ENCODE assay signal across 2 cellular contexts in genomic region chr13:45179428-45179827, GRCh38.
TF ChIP-seq lines count a peak whose summit lies in the region.

No MANE protein-coding gene starts in this region.

TF ChIP-seq in A549, 52 proteins besides CTCF, POLR2A, EP300 and RAD21:
- TF ChIP-seq NR3C1 (IDR thresholded peaks at IDR 0.05) (no peak), PBX3 (IDR thresholded peaks at IDR 0.05) (no peak), HEYL (CRISPR knock-in tag; IDR thresholded peaks at IDR 0.05) (no peak), CHD4 (IDR thresholded peaks at IDR 0.05; ENCODE audit: borderline replicate concordance) (no peak), E2F6 (IDR thresholded peaks at IDR 0.05; ENCODE audit: borderline replicate concordance, low read depth) (no peak), BCL3 (IDR thresholded peaks at IDR 0.05) (no peak), ZFP36 (IDR thresholded peaks at IDR 0.05; ENCODE audit: borderline replicate concordance, partially characterized antibody) (no peak), RNF2 (IDR thresholded peaks at IDR 0.05; ENCODE audit: borderline replicate concordance, low read depth) (no peak), ZSCAN20 (CRISPR knock-in tag; IDR thresholded peaks at IDR 0.05) (no peak), NFE2L2 (conservative IDR thresholded peaks at IDR 0.05; ENCODE audit: low read length) (no peak)
TF ChIP-seq in A549: peak in this region for 0.

TF ChIP-seq in IMR-90, 13 proteins besides CTCF, POLR2A, EP300 and RAD21:
- TF ChIP-seq MAFK (IDR thresholded peaks at IDR 0.05; ENCODE audit: low read depth, low read length) (no peak), USF2 (IDR thresholded peaks at IDR 0.05; ENCODE audit: low read depth, low read length) (no peak), FOS (IDR thresholded peaks at IDR 0.05; ENCODE audit: low read depth, low read length) (no peak), RCOR1 (IDR thresholded peaks at IDR 0.05; ENCODE audit: insufficient replicate concordance, low read length) (no peak), MAZ (IDR thresholded peaks at IDR 0.05; ENCODE audit: borderline replicate concordance, low read depth, low read length) (no peak), CEBPB (IDR thresholded peaks at IDR 0.05; ENCODE audit: low read depth, low read length) (no peak), SMC3 (IDR thresholded peaks at IDR 0.05; ENCODE audit: low read depth, low read length) (no peak), MXI1 (IDR thresholded peaks at IDR 0.05; ENCODE audit: borderline replicate concordance, low read depth, low read length) (no peak), CHD1 (IDR thresholded peaks at IDR 0.05; ENCODE audit: low read depth, low read length) (no peak), ELK1 (IDR thresholded peaks at IDR 0.05; ENCODE audit: borderline replicate concordance, low read depth, low read length) (no peak), BHLHE40 (IDR thresholded peaks at IDR 0.05; ENCODE audit: low read depth, low read length) (no peak), NFE2L2 (IDR thresholded peaks at IDR 0.05; ENCODE audit: low read depth, low read length) (no peak), RFX5 (IDR thresholded peaks at IDR 0.05; ENCODE audit: low read depth, low read length) (no peak)
